In genomic region chr2:91762312-91762711, GRCh38 we compare ENCODE assay signal across 4 cellular contexts.
DNase-seq lines count a peak whose midpoint lies in the region; ATAC-seq and TF ChIP-seq lines count a peak whose summit lies in the region.
"Not testable (repeated sequence)": the region's sequence is repeated elsewhere in the genome, so short reads cannot be mapped to it uniquely, and the experiment has no call there.

No MANE protein-coding gene starts in this region.

- H3K27ac ChIP-seq in heart left ventricle: not testable (repeated sequence)

- TF ChIP-seq POLR2A in heart left ventricle (IDR thresholded peaks at IDR 0.05): not testable (repeated sequence)

- H3K4me1 ChIP-seq in heart left ventricle: not testable (repeated sequence)

- intact Hi-C loops in Right ventricle myocardium inferior (cut with DNase I); Right ventricle myocardium superior (cut with DNase I); heart left ventricle (cut with DNase I); left ventricle myocardium superior (cut with micrococcal nuclease): not testable (repeated sequence)

- H3K36me3 ChIP-seq in heart left ventricle: not testable (repeated sequence)

- not testable (repeated sequence) for H3K27me3 ChIP-seq in heart left ventricle

- DNase-seq in Right ventricle myocardium inferior (ENCODE audit: missing footprints); Right ventricle myocardium superior; heart left ventricle; left ventricle myocardium superior: not testable (repeated sequence)

- ATAC-seq in Right ventricle myocardium inferior: peak; percentile 51
- ATAC-seq in Right ventricle myocardium superior (ENCODE audit: poor library complexity): peak; percentile 36
- ATAC-seq in heart left ventricle: peak; percentile 26 to 58 (median 36)
- ATAC-seq in left ventricle myocardium superior: peak; percentile 52

- not testable (repeated sequence) for H3K9me3 ChIP-seq in heart left ventricle

- 70 to 88% (median 72%) methylated on average over 2 to 3 of the region's 6 CpGs for WGBS in heart left ventricle, 4 donors

- H3K4me3 ChIP-seq in heart left ventricle: not testable (repeated sequence)

- not testable (repeated sequence) for TF ChIP-seq CTCF in heart left ventricle (IDR thresholded peaks at IDR 0.05)
